8 cellular contexts compared by ENCODE assay signal in genomic region chr2:96554293-96555145, GRCh38. TPM values are rescaled to one million over a fixed set of nuclear protein-coding genes. Genes with fewer than 3 reads are reported as not detected.
DNase-seq lines count a peak whose midpoint lies in the region; ATAC-seq and TF ChIP-seq lines count a peak whose summit lies in the region.

No MANE protein-coding gene starts in this region.

- H4K8ac ChIP-seq in neuronal stem cell (ENCODE audit: low read depth, low read length), result no peak overlapping the region

- H2BK5ac ChIP-seq in neuronal stem cell (ENCODE audit: low read length), result peak overlapping the region; percentile 21

- H3K23ac ChIP-seq in neuronal stem cell (ENCODE audit: low read depth, low read length, poor library complexity), result peak overlapping the region; percentile 4

- H3K9me3 ChIP-seq in Panc1 (ENCODE audit: control insufficient read depth, insufficient read depth, low read depth, low read length) (no peaks in the 10 kb centered on the region), neuronal stem cell (replicated peaks in 1 of 2; ENCODE audit: control insufficient read depth in 2 of 2, insufficient read depth in 1 of 2, low read depth in 1 of 2, low read length in 2 of 2) (no peaks in the 10 kb centered on the region), aorta (ENCODE audit: control insufficient read depth, low read length) (no peaks in the 10 kb centered on the region)

- H3K18ac ChIP-seq in neuronal stem cell (ENCODE audit: low read length), result peak overlapping the region; percentile 67

- H2BK12ac ChIP-seq in neuronal stem cell (ENCODE audit: low read length), result no peak overlapping the region

- peak overlapping the region; percentile 32 for H3K4me2 ChIP-seq in neuronal stem cell (ENCODE audit: insufficient read depth, low read length, poor library complexity, severe bottlenecking)

- H2BK15ac ChIP-seq in neuronal stem cell (ENCODE audit: low read length), result no peak overlapping the region

- H3K14ac ChIP-seq in neuronal stem cell (ENCODE audit: low read length), result no peak overlapping the region

- H3K4me3 ChIP-seq in Panc1 (ENCODE audit: low read depth in 2 of 2, low read length in 2 of 2), result no peak overlapping the region
- H3K4me3 ChIP-seq in neuronal stem cell (ENCODE audit: low read length in 2 of 2), result no peak overlapping the region
- no peak overlapping the region for H3K4me3 ChIP-seq in aorta (ENCODE audit: low read length in 2 of 2)

- whole genome bisulfite sequencing in neuronal stem cell (ENCODE audit: extremely low coverage in 2 of 2, insufficient read length in 2 of 2, insufficient replicate concordance in 1 of 2), 2 donors, result no CpG with 5 or more reads among the region's 35 CpGs
- 12 to 14% methylated on average over 35 of the region's 35 CpGs for WGBS in aorta, 2 donors

- H3K27ac ChIP-seq in Panc1 (ENCODE audit: low read length) (0 out of 2 replicates have a peak overlapping the region, but pooled peaks have one; percentile 44), neuronal stem cell (replicated peaks; ENCODE audit: low read length) (no peak overlapping the region), aorta (ENCODE audit: low read depth in 1 of 2, low read length in 2 of 2) (no peak overlapping the region)

- peak overlapping the region; percentile 79 for H2AFZ ChIP-seq in neuronal stem cell (ENCODE audit: low read length)

- DNase-seq in G401 (ENCODE audit: low spot score), result peak; percentile 55
- DNase-seq in Panc1 (ENCODE audit: low read depth, low spot score), result no peak
- DNase-seq in activated T-helper 1 cell treated with anti-CD3 and anti-CD28 coated beads, Interleukin-2, amount 50 U/mL, for 16 hours (ENCODE audit: low read depth in 1 of 2, low spot score in 1 of 2), result peak; percentile 31 to 52
- DNase-seq in fibroblast of the conjunctiva (ENCODE audit: low read depth), result peak; percentile 47
- DNase-seq in neuronal stem cell (ENCODE audit: low spot score), result peak; percentile 57
- DNase-seq in aorta, result peak; percentile 87 to 92

- peak overlapping the region; percentile 9 for H2BK120ac ChIP-seq in neuronal stem cell (ENCODE audit: low read depth, low read length)

- no peaks in the 10 kb centered on the region for H3K79me1 ChIP-seq in neuronal stem cell (ENCODE audit: low read depth, low read length)

- in situ Hi-C loops in G401 (cut with HindIII; ENCODE audit: low sequenced_read_pairs), result no loop called here
- in situ Hi-C loops in Panc1 (cut with HindIII; ENCODE audit: low pct_unique_long_range_greater_than_20kb, low sequenced_read_pairs), result no loop called here

- no peak overlapping the region for H3K9ac ChIP-seq in neuronal stem cell (ENCODE audit: low read depth, low read length, poor library complexity)

- H3K36me3 ChIP-seq in Panc1 (ENCODE audit: control insufficient read depth, insufficient read depth, low read length) (no peaks in the 10 kb centered on the region), neuronal stem cell (replicated peaks in 1 of 2; ENCODE audit: control insufficient read depth in 2 of 2, insufficient read depth in 2 of 2, low read length in 2 of 2) (peaks cover 0 to 7% of the 10 kb centered on the region in 2 donors), aorta (ENCODE audit: control insufficient read depth in 1 of 2, insufficient read depth in 2 of 2, low read length in 1 of 2) (peaks cover 0 to 5% of the 10 kb centered on the region in 2 donors)

- H3K4ac ChIP-seq in neuronal stem cell (ENCODE audit: low read length), result no peak overlapping the region

- BruUV-seq in Panc1 (replicated peaks; lab: Mats Ljungman, UMichigan), result no TSS peak

- H2AK5ac ChIP-seq in neuronal stem cell (ENCODE audit: low read depth, low read length), result peak overlapping the region; percentile 49

- CTCF ChIA-PET in Panc1 (lab: Charles Lee), result interaction anchor here (0.5 to 1.5 kb wide), 8 partner anchors 9 to 203 kb away, joined by 3 to 6 read pairs (median 3); no protein-coding TSS in a partner anchor

- no peak overlapping the region for H4K91ac ChIP-seq in neuronal stem cell (ENCODE audit: low read depth, low read length, poor library complexity)

- TF ChIP-seq CTCF in Panc1 (IDR thresholded peaks at IDR 0.05), result peak; percentile 98

- peak; percentile 49 for ATAC-seq in HG03196 (IDR thresholded peaks at IDR 0.05; ENCODE audit: unreplicated experiment)
- peak; percentile 65 for ATAC-seq in Panc1
- ATAC-seq in aorta (ENCODE audit: low FRiP score), result peak; percentile 84
- ATAC-seq in GM21529 (IDR thresholded peaks at IDR 0.05; ENCODE audit: unreplicated experiment), result no peak

- POLR2A ChIA-PET in Panc1 (lab: Charles Lee), result no interaction called here

- H3K27me3 ChIP-seq in Panc1 (ENCODE audit: control insufficient read depth, insufficient read depth, low read length), result no peaks in the 10 kb centered on the region
- H3K27me3 ChIP-seq in neuronal stem cell (ENCODE audit: control insufficient read depth in 3 of 3, insufficient read depth in 3 of 3, low read depth in 1 of 3, low read length in 3 of 3), result peaks cover 0 to 3% (median 0%) of the 10 kb centered on the region in 3 experiments
- no peaks in the 10 kb centered on the region for H3K27me3 ChIP-seq in aorta (ENCODE audit: control insufficient read depth in 1 of 2, insufficient read depth in 2 of 2, low read length in 1 of 2)

- H3K4me1 ChIP-seq in Panc1 (ENCODE audit: control insufficient read depth, insufficient read depth, low read length) (peaks cover 10% of the 10 kb centered on the region), neuronal stem cell (ENCODE audit: control insufficient read depth in 2 of 2, insufficient read depth in 1 of 2, low read depth in 1 of 2, low read length in 2 of 2) (no peaks in the 10 kb centered on the region), aorta (ENCODE audit: control insufficient read depth in 1 of 2, insufficient read depth in 2 of 2, low read length in 2 of 2) (no peaks in the 10 kb centered on the region)

- intact Hi-C loops in Panc1 (cut with micrococcal nuclease; ENCODE audit: unreplicated experiment) (no loop called here), aorta (cut with DNase I) (loop anchor here in 1 of 2 donors (5.0 kb wide), 3 partner anchors 47 to 208 kb away; partner anchors contain the start of genes CNNM4 and NEURL3)

RNA-seq across cellular contexts. Expression of gene ARID5A, which starts 18.0 kb away (rescaled TPM):
- 7.6 and 8.6 TPM in 2 replicates for total RNA-seq in G401 (2014; rRNA removed; shearing (Covaris generic))
- total RNA-seq in Panc1 (2021; ENCODE audit: unreplicated experiment) (19.3 TPM), aorta (100 to 1,000 TPM; 107 to 257 TPM)
- 29.1 TPM for polyA plus RNA-seq in Panc1 (2012; ENCODE audit: insufficient read length)
- 1.7 TPM for polyA plus RNA-seq in neuronal stem cell (2013, experiment 1 of 2)
- 1.5 TPM for polyA plus RNA-seq in neuronal stem cell (2013, experiment 2 of 2)
- polyA plus RNA-seq in aorta, result 100 to 1,000 TPM in 1 of 2 donors, 10 to 100 TPM in 1; 51.5 to 264 TPM

RNA-seq across cellular contexts. Expression of gene NEURL3, which starts 49.4 kb away (rescaled TPM):
- total RNA-seq in G401 (2014; rRNA removed; shearing (Covaris generic)), result not detected in 2 replicates
- 1.2 TPM for total RNA-seq in Panc1 (2021; ENCODE audit: unreplicated experiment)
- polyA plus RNA-seq in Panc1 (2012; ENCODE audit: insufficient read length), result 1.1 TPM
- polyA plus RNA-seq in neuronal stem cell (2013, experiment 1 of 2), result 0.06 TPM
- polyA plus RNA-seq in neuronal stem cell (2013, experiment 2 of 2), result not detected
- total RNA-seq in aorta, result under 1 TPM in 1 of 2 donors, not detected in 1; 0.33 TPM
- polyA plus RNA-seq in aorta, result under 1 TPM in 1 of 2 donors, not detected in 1; 0.75 TPM
